ENCODE assay signal across 8 cellular contexts in genomic region chr12:94100254-94100653, GRCh38. TPM values are rescaled to one million over a fixed set of nuclear protein-coding genes. Genes with fewer than 3 reads are reported as not detected.
DNase-seq lines count a peak whose midpoint lies in the region; ATAC-seq and TF ChIP-seq lines count a peak whose summit lies in the region.

No MANE protein-coding gene starts in this region.

- peaks cover 12% of the 10 kb centered on the region for H3K27me3 Mint-ChIP-seq in neural progenitor cell (ENCODE audit: insufficient read depth, low read depth)

- no peaks in the 10 kb centered on the region for H3K79me2 ChIP-seq in neural progenitor cell (ENCODE audit: low read depth)

- no peaks in the 10 kb centered on the region for H3K36me3 Mint-ChIP-seq in neural progenitor cell

- no peak overlapping the region for H3K9ac ChIP-seq in neural progenitor cell

- H3K4me1 ChIP-seq in neural progenitor cell, result no peaks in the 10 kb centered on the region

- H2AFZ ChIP-seq in neural progenitor cell (replicated peaks), result no peak overlapping the region

- H3K27me3 ChIP-seq in brain microvascular endothelial cell (replicated peaks) (no peaks in the 10 kb centered on the region), neural progenitor cell (peaks cover 36% of the 10 kb centered on the region)

- in situ Hi-C loops in brain microvascular endothelial cell (cut with HindIII; ENCODE audit: low pct_ligation_motif_present, low sequenced_read_pairs), result no loop called here

- H3K36me3 ChIP-seq in brain microvascular endothelial cell (replicated peaks) (no peaks in the 10 kb centered on the region), neural progenitor cell (no peaks in the 10 kb centered on the region)

- H3K4me3 Mint-ChIP-seq in neural progenitor cell, result no peak overlapping the region

- H3K9me3 ChIP-seq in neural progenitor cell (ENCODE audit: low read depth), result no peaks in the 10 kb centered on the region

- peaks cover 5% of the 10 kb centered on the region for H3K4me1 Mint-ChIP-seq in neural progenitor cell

- H3K4me3 ChIP-seq in brain microvascular endothelial cell (ENCODE audit: low read depth, low read length), result no peak overlapping the region
- H3K4me3 ChIP-seq in skeletal muscle cell (ENCODE audit: low read depth, low read length), result no peak overlapping the region
- no peak overlapping the region for H3K4me3 ChIP-seq in neural progenitor cell

- no peak overlapping the region for H3K27ac Mint-ChIP-seq in neural progenitor cell

- peak overlapping the region; percentile 79 for H3K27ac ChIP-seq in brain microvascular endothelial cell
- no peak overlapping the region for H3K27ac ChIP-seq in neural progenitor cell

- DNase-seq in NOMO-1 treated with DMSO at 0.1 percent for 48 hours (lab: John Stamatoyannopoulos, UW; ENCODE audit: unreplicated experiment) (peak; percentile 1), NOMO-1 treated with dmso at 0.1 percent for 144 hours (lab: John Stamatoyannopoulos, UW; ENCODE audit: unreplicated experiment) (no peak), brain microvascular endothelial cell (peak; percentile 63), skeletal muscle cell (ENCODE audit: low read depth) (peak; percentile 91), neural progenitor cell (ENCODE audit: low spot score) (no peak), AML-193 (lab: John Stamatoyannopoulos, UW) (no peak)

- H4K20me1 ChIP-seq in neural progenitor cell (ENCODE audit: low read depth), result no peaks in the 10 kb centered on the region

- no peaks in the 10 kb centered on the region for H3K9me3 Mint-ChIP-seq in neural progenitor cell

- ATAC-seq in HG02678 (IDR thresholded peaks at IDR 0.05; ENCODE audit: unreplicated experiment), result no peak

- H3K4me2 ChIP-seq in neural progenitor cell, result no peak overlapping the region

- no peaks in the 10 kb centered on the region for H3F3A ChIP-seq in neural progenitor cell (ENCODE audit: low read depth)

- no peak for TF ChIP-seq CTCF in brain microvascular endothelial cell (IDR thresholded peaks at IDR 0.05; ENCODE audit: low read depth, low read length, missing control alignments)
- no peak for TF ChIP-seq CTCF in neural progenitor cell (IDR thresholded peaks at IDR 0.05)

TF ChIP-seq in PFSK-1, 5 proteins besides CTCF, POLR2A, EP300 and RAD21:
- TF ChIP-seq REST (IDR thresholded peaks at IDR 0.05; ENCODE audit: insufficient read depth in 1 of 2, low read depth in 2 of 2, low read length in 2 of 2) (no peak; a peak in 1 of 4 replicates), FOXP2 (optimal IDR thresholded peaks at IDR 0.05; ENCODE audit: borderline replicate concordance, extremely low read depth, extremely low read length, insufficient read depth) (peak; percentile 46)

RNA-seq across cellular contexts. Expression of gene PLXNC1, which starts 48.1 kb away (rescaled TPM):
- 0.46 TPM for polyA plus RNA-seq in PFSK-1 (2012; ENCODE audit: insufficient read length, low read depth)
- 13.4 and 16.7 TPM in 2 replicates for total RNA-seq in neural progenitor cell (ENCODE audit: low replicate concordance)

Comparison
In these comparisons a context has a peak if more than half of its experiments do, and no peak if none do; other contexts are left out.
1. DNase-seq: peak in NOMO-1 treated with DMSO at 0.1 percent for 48 hours (single experiment), brain microvascular endothelial cell (single experiment) and skeletal muscle cell (single experiment); none in NOMO-1 treated with dmso at 0.1 percent for 144 hours (single experiment), neural progenitor cell (single experiment) and AML-193 (0 of 2).